1 cellular context compared by ENCODE assay signal in the genomic region with DNA sequence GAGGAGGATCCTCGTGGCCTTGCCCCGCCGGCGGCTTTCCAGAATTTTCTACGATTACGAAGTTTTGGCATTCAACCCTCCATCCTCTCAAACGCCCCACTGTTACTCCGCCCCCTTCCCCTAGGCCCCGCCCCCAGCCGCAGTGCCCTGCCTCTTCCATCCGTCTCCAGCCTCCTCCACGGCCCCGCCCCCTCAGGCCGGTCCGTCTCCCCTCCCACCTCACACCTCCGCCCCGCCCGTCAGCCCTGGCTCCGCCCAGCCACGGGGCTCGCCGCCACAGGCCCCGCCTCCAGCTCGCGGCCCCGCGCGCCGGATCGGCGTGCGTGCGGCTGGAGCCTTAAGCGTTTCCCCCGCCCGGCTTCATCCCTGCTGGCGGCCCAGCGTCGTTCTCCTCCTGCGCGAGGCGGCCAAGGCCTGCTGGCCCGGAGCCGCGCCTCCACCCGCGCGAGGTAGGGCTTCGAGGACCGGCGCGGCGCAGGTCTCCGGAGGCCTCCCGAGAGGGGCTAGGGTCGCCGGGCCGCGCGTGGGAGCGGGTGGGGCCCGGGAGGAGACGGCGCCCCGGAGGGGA.
TF ChIP-seq lines count a peak whose summit lies in the region.

A gene with protein sequence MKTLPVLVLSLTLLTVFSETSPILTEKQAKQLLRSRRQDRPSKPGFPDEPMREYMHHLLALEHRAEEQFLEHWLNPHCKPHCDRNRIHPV (minus strand): TSS at position 109 of the 568 bp plus-strand sequence. CDS start 18,110 bp downstream, outside the sequence.
A gene (plus strand): TSS at position 340 of the 568 bp plus-strand sequence. CDS start 645 bp downstream, outside the sequence.

TF ChIP-seq in IMR-90, 13 proteins besides CTCF, POLR2A, EP300 and RAD21 (continued from another document):
- TF ChIP-seq MAZ (IDR thresholded peaks at IDR 0.05; ENCODE audit: borderline replicate concordance, low read depth, low read length), result peak; percentile 71; the same call in 1 of the 2 replicates
- peak; percentile 3 for TF ChIP-seq RCOR1 (IDR thresholded peaks at IDR 0.05; ENCODE audit: insufficient replicate concordance, low read length)
